ENCODE assay signal across 1 cellular context in genomic region chr17:28370035-28370743, GRCh38.
TF ChIP-seq lines count a peak whose summit lies in the region.

Gene VTN (minus strand): TSS chr17:28370307. CDS start chr17:28370203, 104 bp downstream.

TF ChIP-seq in HepG2, 621 proteins besides CTCF, POLR2A, EP300 and RAD21 (continued from another document and continues in another):
- TF ChIP-seq HINFP (CRISPR knock-in tag; IDR thresholded peaks at IDR 0.05; ENCODE audit: low read depth): peak; percentile 58; the same call in 1 of the 2 replicates
- TF ChIP-seq ZNF446 (CRISPR knock-in tag; IDR thresholded peaks at IDR 0.05): no peak
- TF ChIP-seq ZNF30 (CRISPR knock-in tag; IDR thresholded peaks at IDR 0.05): no peak
- no peak for TF ChIP-seq TIGD3 (CRISPR knock-in tag; IDR thresholded peaks at IDR 0.05; ENCODE audit: borderline replicate concordance)
- no peak for TF ChIP-seq TP53 (CRISPR knock-in tag; conservative IDR thresholded peaks at IDR 0.05)
- TF ChIP-seq ZNF296 (CRISPR knock-in tag; conservative IDR thresholded peaks at IDR 0.05): no peak
- no peak for TF ChIP-seq ZNF549 (CRISPR knock-in tag; IDR thresholded peaks at IDR 0.05)
- no peak for TF ChIP-seq U2AF1 (optimal IDR thresholded peaks at IDR 0.05; ENCODE audit: low read depth, low read length)
- TF ChIP-seq SP4 (CRISPR knock-in tag; IDR thresholded peaks at IDR 0.05): no peak
- TF ChIP-seq FOXK2 (IDR thresholded peaks at IDR 0.05): peak; percentile 9; the same call in 1 of the 2 replicates
- TF ChIP-seq ZNF331 (CRISPR knock-in tag; IDR thresholded peaks at IDR 0.05): no peak
- TF ChIP-seq NPAS2 (CRISPR knock-in tag; IDR thresholded peaks at IDR 0.05; ENCODE audit: borderline replicate concordance): no peak
- peak; percentile 81 for TF ChIP-seq POLR2AphosphoS5 (IDR thresholded peaks at IDR 0.05; ENCODE audit: low read depth, low read length)
- TF ChIP-seq CHCHD3 (CRISPR knock-in tag; IDR thresholded peaks at IDR 0.05): no peak
- TF ChIP-seq ZBED4 (CRISPR knock-in tag; IDR thresholded peaks at IDR 0.05; ENCODE audit: borderline replicate concordance): peak; percentile 88; the same call in 1 of the 2 replicates
- peak; percentile 34; the same call in 1 of the 2 replicates for TF ChIP-seq TGIF2 (CRISPR knock-in tag; IDR thresholded peaks at IDR 0.05)
- no peak for TF ChIP-seq ZNF850 (CRISPR knock-in tag; conservative IDR thresholded peaks at IDR 0.05)
- no peak for TF ChIP-seq MBD4 (IDR thresholded peaks at IDR 0.05; ENCODE audit: borderline replicate concordance, low read length)
- TF ChIP-seq KLF9 (CRISPR knock-in tag; IDR thresholded peaks at IDR 0.05; ENCODE audit: low read depth): 0 out of 2 replicates have a peak, but pooled peaks have one; percentile 83
- TF ChIP-seq ZC3H4 (CRISPR knock-in tag; IDR thresholded peaks at IDR 0.05; ENCODE audit: borderline replicate concordance): no peak
- TF ChIP-seq HDAC2 (CRISPR knock-in tag; IDR thresholded peaks at IDR 0.05): peak; percentile 93
- 0 out of 2 replicates have a peak, but pooled peaks have one; percentile 26 for TF ChIP-seq ZBTB14 (CRISPR knock-in tag; IDR thresholded peaks at IDR 0.05)
- peak; percentile 91 for TF ChIP-seq HNF1B (CRISPR knock-in tag; IDR thresholded peaks at IDR 0.05)
- TF ChIP-seq GMEB2 (CRISPR knock-in tag; IDR thresholded peaks at IDR 0.05; ENCODE audit: low read depth): no peak
- no peak for TF ChIP-seq ZNF235 (CRISPR knock-in tag; IDR thresholded peaks at IDR 0.05; ENCODE audit: borderline replicate concordance)
- no peak for TF ChIP-seq THAP7 (CRISPR knock-in tag; IDR thresholded peaks at IDR 0.05)
- TF ChIP-seq FOXA3 (CRISPR knock-in tag; IDR thresholded peaks at IDR 0.05): peak; percentile 78
- TF ChIP-seq KLF16 (CRISPR knock-in tag; IDR thresholded peaks at IDR 0.05): peak in 1 of 2 experiments; percentile 79; a peak in 2 of 4 replicates
- TF ChIP-seq KLF6 (CRISPR knock-in tag; IDR thresholded peaks at IDR 0.05): peak; percentile 47; the same call in 1 of the 2 replicates
- TF ChIP-seq RXRB (CRISPR knock-in tag; IDR thresholded peaks at IDR 0.05; ENCODE audit: borderline replicate concordance): peak; percentile 90
- TF ChIP-seq IRF9 (CRISPR knock-in tag; IDR thresholded peaks at IDR 0.05; ENCODE audit: borderline replicate concordance): peak; percentile 39; the same call in 1 of the 2 replicates
- peak; percentile 96 for TF ChIP-seq HNF4G (IDR thresholded peaks at IDR 0.05; ENCODE audit: borderline replicate concordance, low read depth, low read length)
- peak; percentile 94 for TF ChIP-seq HNF4G (CRISPR knock-in tag; IDR thresholded peaks at IDR 0.05; ENCODE audit: borderline replicate concordance, low read depth)
- peak; percentile 71; the same call in 1 of the 2 replicates for TF ChIP-seq ZNF430 (CRISPR knock-in tag; IDR thresholded peaks at IDR 0.05)
- TF ChIP-seq ZBTB33 (CRISPR knock-in tag; IDR thresholded peaks at IDR 0.05): peak; percentile 66; the same call in 1 of the 2 replicates
